8 cellular contexts compared by ENCODE assay signal in the genomic region with DNA sequence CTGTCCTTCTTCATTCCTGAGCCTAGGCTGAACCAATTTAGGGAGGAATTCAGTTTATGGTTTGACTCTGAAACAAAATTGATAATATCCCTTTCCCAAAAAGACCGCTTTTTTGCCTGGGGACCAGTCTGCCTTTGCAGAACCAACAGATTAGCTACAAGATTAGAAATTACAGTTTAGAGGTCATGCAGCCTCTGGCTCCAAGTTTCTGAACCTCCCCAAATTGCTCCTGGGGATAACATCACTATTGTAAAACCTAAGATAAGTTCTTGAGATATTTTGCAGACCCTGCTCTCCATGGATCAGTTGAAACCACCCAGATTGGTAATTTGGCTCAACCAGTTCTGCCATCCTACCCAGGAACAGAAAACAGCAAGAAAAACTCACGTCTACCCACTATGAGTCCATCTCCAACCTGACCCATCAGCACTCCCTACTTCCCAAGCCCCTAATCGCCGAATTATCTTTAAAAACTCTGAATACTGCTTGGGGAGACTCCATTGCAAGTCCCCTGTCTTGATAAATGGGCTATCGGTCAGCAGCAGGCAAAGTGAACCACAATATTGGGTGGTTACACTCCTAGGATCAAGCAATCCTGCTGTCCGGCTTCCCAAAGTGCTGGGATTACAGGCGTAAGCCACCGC. TPM values are rescaled to one million over a fixed set of nuclear protein-coding genes. Genes with fewer than 3 reads are reported as not detected.
DNase-seq lines count a peak whose midpoint lies in the region; ATAC-seq and TF ChIP-seq lines count a peak whose summit lies in the region.

No MANE protein-coding gene starts in this region.

- WGBS in esophagus, 2 donors = 14 to 15% methylated on average over 8 of the region's 8 CpGs

- H3K9me2 ChIP-seq in HCT116 (ENCODE audit: insufficient read depth) = no peaks in the 10 kb centered on the region
- H3K9me2 ChIP-seq in OCI-LY1 (ENCODE audit: low read depth, low read length) = no peaks in the 10 kb centered on the region

- peaks cover 23% of the 10 kb centered on the region for H4K20me1 ChIP-seq in HCT116 (ENCODE audit: insufficient read depth)
- 0 out of 2 replicates have a peak, but pooled peaks cover 2% of the 10 kb centered on the region for H4K20me1 ChIP-seq in OCI-LY1 (ENCODE audit: insufficient read depth, low read length)
- peaks cover 37% of the 10 kb centered on the region for H4K20me1 ChIP-seq in osteoblast (ENCODE audit: insufficient read depth, low read length)

- peak overlapping the region; percentile 81 for H3K4me2 ChIP-seq in HCT116 (ENCODE audit: low read length)
- peak overlapping the region; percentile 94 for H3K4me2 ChIP-seq in OCI-LY1 (ENCODE audit: low read length)
- peak overlapping the region; percentile 86 for H3K4me2 ChIP-seq in osteoblast (ENCODE audit: insufficient read depth, low read length)

- in situ Hi-C loops in GM13976 (cut with MboI; ENCODE audit: low sequenced_read_pairs, unreplicated experiment) = no loop called here

- ATAC-seq in GM18498 (IDR thresholded peaks at IDR 0.05; ENCODE audit: unreplicated experiment) = peak; percentile 7
- ATAC-seq in HCT116 = peak; percentile 50

- TF ChIP-seq CTCF in HCT116 (IDR thresholded peaks at IDR 0.05 in 2 of 3, conservative IDR thresholded peaks at IDR 0.05 in 1 of 3; ENCODE audit: borderline replicate concordance in 1 of 3, insufficient read depth in 1 of 3, low read depth in 2 of 3, low read length in 2 of 3) = no peak
- TF ChIP-seq CTCF in OCI-LY1 (IDR thresholded peaks at IDR 0.05; ENCODE audit: low read length) = no peak
- TF ChIP-seq CTCF in osteoblast (IDR thresholded peaks at IDR 0.05; ENCODE audit: extremely low read depth, low read depth, low read length) = no peak
- no peak for TF ChIP-seq CTCF in GM13976 (IDR thresholded peaks at IDR 0.05; ENCODE audit: borderline replicate concordance, control extremely low read depth, extremely low read depth, insufficient read depth, missing control alignments)

- POLR2A ChIA-PET in HCT116 (lab: Charles Lee) = interaction anchor here (0.6 to 2.3 kb wide), 17 partner anchors 9 to 112 kb away, joined by 3 to 20 read pairs (median 4); a partner anchor contains a TSS

- no peaks in the 10 kb centered on the region for H3K9me3 ChIP-seq in HCT116 (ENCODE audit: control insufficient read depth in 1 of 2, insufficient read depth in 1 of 2, low read depth in 1 of 2, low read length in 2 of 2)
- H3K9me3 ChIP-seq in OCI-LY1 (ENCODE audit: low read length) = no peaks in the 10 kb centered on the region
- H3K9me3 ChIP-seq in esophagus (ENCODE audit: control insufficient read depth in 2 of 2, insufficient read depth in 1 of 2, low read depth in 1 of 2, low read length in 1 of 2) = no peaks in the 10 kb centered on the region
- H3K9me3 ChIP-seq in osteoblast (ENCODE audit: low read depth, low read length) = no peaks in the 10 kb centered on the region

- peak overlapping the region; percentile 97 for H3K27ac ChIP-seq in HCT116 (ENCODE audit: low read depth, low read length)
- peak overlapping the region; percentile 96 for H3K27ac ChIP-seq in OCI-LY1 (ENCODE audit: low read depth, low read length, poor library complexity, severe bottlenecking)
- peak overlapping the region; percentile 63 to 81 for H3K27ac ChIP-seq in esophagus (ENCODE audit: low read depth in 2 of 2, low read length in 1 of 2)
- peak overlapping the region; percentile 75 for H3K27ac ChIP-seq in osteoblast (ENCODE audit: low read depth, low read length)

- intact Hi-C loops in HCT116 (cut with micrococcal nuclease) = loop anchor here (1.0 to 5.0 kb wide), 2 partner anchors 61 to 153 kb away; a partner anchor contains a TSS
- intact Hi-C loops in posterior vena cava (cut with DNase I) = no loop called here

- H3F3A ChIP-seq in OCI-LY1 (ENCODE audit: insufficient read depth, low read length) = no peaks in the 10 kb centered on the region; the same call in 1 of the 2 replicates

- peak overlapping the region; percentile 67 to 78 for H3K4me3 ChIP-seq in HCT116 (replicated peaks in 1 of 2; ENCODE audit: low read depth in 1 of 2, low read length in 2 of 2)
- H3K4me3 ChIP-seq in OCI-LY1 (ENCODE audit: low read depth, low read length, poor library complexity, severe bottlenecking) = peak overlapping the region; percentile 92
- peak overlapping the region; percentile 84 to 97 for H3K4me3 ChIP-seq in esophagus (ENCODE audit: low read depth in 1 of 2, low read length in 2 of 2)
- peak overlapping the region; percentile 85 for H3K4me3 ChIP-seq in osteoblast (ENCODE audit: insufficient read depth, low read length)

- TSS peak; percentile 96 for BruUV-seq in HCT116 (replicated peaks; lab: Mats Ljungman, UMichigan)

- H3K9ac ChIP-seq in HCT116 (ENCODE audit: low read length) = peak overlapping the region; percentile 78
- H3K9ac ChIP-seq in OCI-LY1 (ENCODE audit: low read length) = peak overlapping the region; percentile 93

- no peaks in the 10 kb centered on the region for H3K27me3 ChIP-seq in HCT116 (ENCODE audit: insufficient read depth, low read length)
- H3K27me3 ChIP-seq in OCI-LY1 (ENCODE audit: insufficient read depth, low read length) = no peaks in the 10 kb centered on the region
- H3K27me3 ChIP-seq in esophagus (ENCODE audit: control insufficient read depth in 1 of 2, insufficient read depth in 2 of 2, low read length in 2 of 2) = no peaks in the 10 kb centered on the region
- no peaks in the 10 kb centered on the region for H3K27me3 ChIP-seq in osteoblast (ENCODE audit: insufficient read depth, low read length)

- no peak; the same call in 1 of the 2 replicates for TF ChIP-seq RAD21 in HCT116 (IDR thresholded peaks at IDR 0.05; ENCODE audit: low read depth)

- TF ChIP-seq POLR2A in HCT116 (IDR thresholded peaks at IDR 0.05; ENCODE audit: borderline replicate concordance, extremely low read depth, insufficient read depth, insufficient read length) = no peak

- peaks cover 20 to 40% of the 10 kb centered on the region in 2 experiments for H3K36me3 ChIP-seq in HCT116 (ENCODE audit: control insufficient read depth in 1 of 2, insufficient read depth in 2 of 2, low read length in 2 of 2)
- H3K36me3 ChIP-seq in OCI-LY1 (ENCODE audit: insufficient read depth, low read length) = peaks cover 38% of the 10 kb centered on the region
- no peaks in the 10 kb centered on the region for H3K36me3 ChIP-seq in esophagus (ENCODE audit: control insufficient read depth in 2 of 2, insufficient read depth in 2 of 2, low read length in 1 of 2)
- peaks cover 26% of the 10 kb centered on the region for H3K36me3 ChIP-seq in osteoblast (ENCODE audit: insufficient read depth, low read length)

- CTCF ChIA-PET in HCT116 (lab: Charles Lee) = no interaction called here

- RAD21 ChIA-PET in HCT116 (lab: Charles Lee; ENCODE audit: low non-redundant PET in 1 of 2, low total read pairs in 2 of 2, uncharacterized antibody in 2 of 2, unreplicated experiment in 2 of 2) = no interaction called here

- peaks cover 44% of the 10 kb centered on the region for H3K79me2 ChIP-seq in HCT116 (ENCODE audit: insufficient read depth, low read length)
- peaks cover 44% of the 10 kb centered on the region for H3K79me2 ChIP-seq in OCI-LY1 (ENCODE audit: insufficient read depth, low read length)
- H3K79me2 ChIP-seq in osteoblast (ENCODE audit: insufficient read depth, low read length) = peaks cover 44% of the 10 kb centered on the region

- DNase-seq in HCT116 (ENCODE audit: low read depth, low spot score) = no peak
- no peak for DNase-seq in osteoblast (ENCODE audit: insufficient read length, low spot score, missing footprints)
- no peak for DNase-seq in NCI-H446 treated with DMSO at 0.1 percent for 48 hours (lab: John Stamatoyannopoulos, UW)
- no peak for DNase-seq in posterior vena cava (ENCODE audit: low spot score)
- no peak for DNase-seq in GM13976 (ENCODE audit: low spot score)

- H2AFZ ChIP-seq in HCT116 (ENCODE audit: low read depth, low read length, poor library complexity, severe bottlenecking) (no peak overlapping the region), OCI-LY1 (ENCODE audit: low read length) (no peak overlapping the region), osteoblast (ENCODE audit: low read length) (peak overlapping the region; percentile 91)

- peaks cover 7 to 49% of the 10 kb centered on the region in 2 experiments; a peak in 3 of 4 replicates for H3K4me1 ChIP-seq in HCT116 (ENCODE audit: control insufficient read depth in 1 of 2, insufficient read depth in 2 of 2, low read length in 2 of 2)
- peaks cover 51% of the 10 kb centered on the region for H3K4me1 ChIP-seq in OCI-LY1 (ENCODE audit: insufficient read depth, low read length, severe bottlenecking)
- peaks cover 0 to 2% of the 10 kb centered on the region in 2 donors for H3K4me1 ChIP-seq in esophagus (ENCODE audit: control insufficient read depth in 2 of 2, insufficient read depth in 2 of 2, low read length in 1 of 2)
- peaks cover 31% of the 10 kb centered on the region for H3K4me1 ChIP-seq in osteoblast (ENCODE audit: insufficient read depth, low read length)

TF ChIP-seq in HCT116, 20 proteins besides CTCF, POLR2A, EP300 and RAD21:
- TF ChIP-seq SIN3A (IDR thresholded peaks at IDR 0.05; ENCODE audit: low read depth) (peak; percentile 26; the same call in 1 of the 2 replicates), SP1 (IDR thresholded peaks at IDR 0.05; ENCODE audit: low read depth) (no peak)
TF ChIP-seq in HCT116: peak in this region for 1.

RNA-seq across cellular contexts. Expression of a gene that starts 0.6 kb away (rescaled TPM):
- 203 TPM for total RNA-seq in HCT116 (2021; ENCODE audit: unreplicated experiment)
- 83.1 and 97.2 TPM in 2 replicates for polyA plus RNA-seq in HCT116 (2012)
- polyA plus RNA-seq in esophagus = 10 to 100 TPM; 44.8 to 47.5 TPM
- total RNA-seq in osteoblast = 66.0 and 76.0 TPM in 2 replicates
- total RNA-seq in posterior vena cava = 10 to 100 TPM; 49.7 to 49.9 TPM

RNA-seq across cellular contexts. Expression of a gene that starts 11.2 kb away (rescaled TPM):
- 1.7 TPM for total RNA-seq in HCT116 (2021; ENCODE audit: unreplicated experiment)
- 0.12 and 0.30 TPM in 2 replicates for polyA plus RNA-seq in HCT116 (2012)
- under 1 TPM; 0.05 to 0.16 TPM for polyA plus RNA-seq in esophagus
- under 0.01 and 0.29 TPM in 2 replicates for total RNA-seq in osteoblast
- total RNA-seq in posterior vena cava = under 1 TPM; 0.37 to 0.76 TPM
